ENCODE assay signal across 8 cellular contexts in genomic region chr17:79188048-79188447, GRCh38.
DNase-seq lines count a peak whose midpoint lies in the region; ATAC-seq and TF ChIP-seq lines count a peak whose summit lies in the region.

No MANE protein-coding gene starts in this region.

- H3K4me2 ChIP-seq in neural cell (ENCODE audit: low read length) = no peak overlapping the region

- no peak overlapping the region for H3K4me3 ChIP-seq in neural cell (ENCODE audit: low read length)

- TF ChIP-seq CTCF in neural cell (IDR thresholded peaks at IDR 0.05; ENCODE audit: poor library complexity, severe bottlenecking) = peak; percentile 84

- H4K20me1 ChIP-seq in neural cell (ENCODE audit: insufficient read depth) = no peaks in the 10 kb centered on the region

- TF ChIP-seq EP300 in neural cell (conservative IDR thresholded peaks at IDR 0.05; ENCODE audit: poor library complexity, severe bottlenecking) = no peak

- no peak overlapping the region for H3K27ac ChIP-seq in neural cell (ENCODE audit: low read length)

- no peaks in the 10 kb centered on the region for H3K9me3 ChIP-seq in neural cell (ENCODE audit: low read length)

- peaks cover 24% of the 10 kb centered on the region for H3K27me3 ChIP-seq in neural cell (ENCODE audit: insufficient read depth, low read depth, low read length)

- no peak for ATAC-seq in GM21717 (IDR thresholded peaks at IDR 0.05; ENCODE audit: unreplicated experiment)

- H3K79me2 ChIP-seq in neural cell (replicated peaks; ENCODE audit: insufficient read depth, low read length) = no peaks in the 10 kb centered on the region

- no peak overlapping the region for H2AFZ ChIP-seq in neural cell (ENCODE audit: low read depth, low read length)

- H3K9me2 ChIP-seq in neural cell (ENCODE audit: insufficient read depth, low read length) = no peaks in the 10 kb centered on the region

- peak; percentile 88 for TF ChIP-seq RAD21 in neural cell (conservative IDR thresholded peaks at IDR 0.05)

- H3F3A ChIP-seq in neural cell (ENCODE audit: insufficient read depth, low read length, poor library complexity, severe bottlenecking) = no peaks in the 10 kb centered on the region

- H3K9ac ChIP-seq in neural cell (ENCODE audit: low read length) = no peak overlapping the region

- DNase-seq in DMS 273 (lab: John Stamatoyannopoulos, UW; ENCODE audit: unreplicated experiment) (peak; percentile 77), DMS 273 treated with DMSO at 0.1 percent for 48 hours (lab: John Stamatoyannopoulos, UW) (no peak), NCI-H1092 (lab: John Stamatoyannopoulos, UW) (peak; percentile 10), cerebellar cortex (ENCODE audit: low spot score) (peak; percentile 58), ureter (ENCODE audit: low spot score) (no peak), CD1c-positive myeloid dendritic cell (ENCODE audit: extremely low spot score) (no peak)

- no peaks in the 10 kb centered on the region for H3K36me3 ChIP-seq in neural cell (ENCODE audit: insufficient read depth, low read length)

TF ChIP-seq in neural cell, 6 proteins besides CTCF, POLR2A, EP300 and RAD21:
- no peak for TF ChIP-seq TAF1 (IDR thresholded peaks at IDR 0.05; ENCODE audit: low read depth)
- TF ChIP-seq EZH2 (IDR thresholded peaks at IDR 0.05; ENCODE audit: borderline replicate concordance, insufficient read depth, low read length, poor library complexity, severe bottlenecking) = no peak
- no peak for TF ChIP-seq POLR2AphosphoS5 (IDR thresholded peaks at IDR 0.05)
- TF ChIP-seq MXI1 (conservative IDR thresholded peaks at IDR 0.05; ENCODE audit: poor library complexity, severe bottlenecking) = no peak
- TF ChIP-seq REST (IDR thresholded peaks at IDR 0.05; ENCODE audit: borderline replicate concordance) = no peak
- peak; percentile 93 for TF ChIP-seq SMC3 (conservative IDR thresholded peaks at IDR 0.05; ENCODE audit: poor library complexity)

Comparison
In these comparisons a context has a peak if more than half of its experiments do, and no peak if none do; other contexts are left out.
1. DNase-seq: peak in DMS 273 (single experiment), NCI-H1092 (single experiment) and cerebellar cortex (single experiment); none in DMS 273 treated with DMSO at 0.1 percent for 48 hours (single experiment), ureter (single experiment) and CD1c-positive myeloid dendritic cell (single experiment).